Comparison of ENCODE assay signal across 16 cellular contexts in genomic region chr3:8460815-8461482, GRCh38. TPM values are rescaled to one million over a fixed set of nuclear protein-coding genes. Genes with fewer than 3 reads are reported as not detected.
DNase-seq lines count a peak whose midpoint lies in the region; ATAC-seq and TF ChIP-seq lines count a peak whose summit lies in the region.
"Had no signal": no experiment of that assay in that cellular context is flagged by ENCODE, and none has a peak within 500 bp of the region (broad histone marks: within the 10 kb centered on the region; RNA-seq: fewer than 3 reads in every experiment).

No MANE protein-coding gene starts in this region.

- no peak for TF ChIP-seq CTCF in BJ (IDR thresholded peaks at IDR 0.05; ENCODE audit: insufficient read depth, low read depth, low read length)
- no peak for TF ChIP-seq CTCF in osteocyte (IDR thresholded peaks at IDR 0.05)

- peak overlapping the region; percentile 96 for H3K27ac Mint-ChIP-seq in osteocyte (ENCODE audit: unreplicated experiment)
- H3K27ac Mint-ChIP-seq: activated CD4-positive, alpha-beta T cell treated with anti-CD3 and anti-CD28 coated beads, Interleukin-2, amount 10 ng/mL, durations not matched to agents 24 days and 14 days; activated naive CD8-positive, alpha-beta T cell treated with anti-CD3 and anti-CD28 coated beads, Interleukin-2, amount 10 ng/mL, durations not matched to agents 7 days and 5 days had no signal

- in situ Hi-C loops in KBM-7 (cut with MboI; ENCODE audit: low pct_unique_long_range_greater_than_20kb, low sequenced_read_pairs) = no loop called here

- DNase-seq in BJ (ENCODE audit: low read depth) (peak; percentile 96), fibroblast of peridontal ligament (ENCODE audit: extremely low read depth) (peak; percentile 89), osteocyte (ENCODE audit: extremely low spot score, unreplicated experiment) (no peak), NCI-H2196 (lab: John Stamatoyannopoulos, UW; ENCODE audit: unreplicated experiment) (no peak), GM19238 (ENCODE audit: insufficient read length, low spot score) (no peak), KBM-7 (no peak)
- DNase-seq: activated CD4-positive, alpha-beta T cell treated with anti-CD3 and anti-CD28 coated beads, Interleukin-2, amount 10 ng/mL, durations not matched to agents 24 days and 14 days; activated naive CD8-positive, alpha-beta T cell treated with anti-CD3 and anti-CD28 coated beads, Interleukin-2, amount 10 ng/mL, durations not matched to agents 7 days and 5 days; activated T-cell treated with anti-CD3 and anti-CD28 coated beads, Interleukin-2, amount 50 U/mL, for 1 hour; C1 segment of cervical spinal cord; cortex of kidney; NCI-H2081; NCI-H82 had no signal

- ATAC-seq in SK-N-SH treated with all-trans-retinoic acid at 6 μM for 48 hours (peak; percentile 75), HG02759 (IDR thresholded peaks at IDR 0.05; ENCODE audit: unreplicated experiment) (no peak)
- ATAC-seq: esophagus mucosa had no signal

- H3K36me3 Mint-ChIP-seq in osteocyte (ENCODE audit: unreplicated experiment) = peaks cover 2% of the 10 kb centered on the region
- H3K36me3 Mint-ChIP-seq: activated naive CD8-positive, alpha-beta T cell treated with anti-CD3 and anti-CD28 coated beads, Interleukin-2, amount 10 ng/mL, durations not matched to agents 7 days and 5 days had no signal

- POLR2A ChIA-PET in BJ (lab: Charles Lee) = interaction anchor here (0.6 to 1.1 kb wide), 3 partner anchors 41 to 390 kb away, joined by 3 to 8 read pairs (median 3); partner anchors contain the start of gene LMCD1

- no peaks in the 10 kb centered on the region for H3K36me3 ChIP-seq in BJ (ENCODE audit: control insufficient read depth, insufficient read depth, low read length)

- no peaks in the 10 kb centered on the region for H3K27me3 Mint-ChIP-seq in osteocyte (ENCODE audit: unreplicated experiment)

- H3K4me3 ChIP-seq in BJ (ENCODE audit: low read depth, low read length) = no peak overlapping the region

- peaks cover 84% of the 10 kb centered on the region for H3K4me1 Mint-ChIP-seq in osteocyte (ENCODE audit: unreplicated experiment)
- H3K4me1 Mint-ChIP-seq: activated CD4-positive, alpha-beta T cell treated with anti-CD3 and anti-CD28 coated beads, Interleukin-2, amount 10 ng/mL, durations not matched to agents 24 days and 14 days; activated naive CD8-positive, alpha-beta T cell treated with anti-CD3 and anti-CD28 coated beads, Interleukin-2, amount 10 ng/mL, durations not matched to agents 7 days and 5 days had no signal

- no peak overlapping the region for H3K4me3 Mint-ChIP-seq in osteocyte (ENCODE audit: unreplicated experiment)
- H3K4me3 Mint-ChIP-seq: activated CD4-positive, alpha-beta T cell treated with anti-CD3 and anti-CD28 coated beads, Interleukin-2, amount 10 ng/mL, durations not matched to agents 24 days and 14 days; activated naive CD8-positive, alpha-beta T cell treated with anti-CD3 and anti-CD28 coated beads, Interleukin-2, amount 10 ng/mL, durations not matched to agents 7 days and 5 days had no signal

- H3K9me3 Mint-ChIP-seq in osteocyte (ENCODE audit: unreplicated experiment) = peaks cover 5% of the 10 kb centered on the region
- H3K9me3 Mint-ChIP-seq: activated CD4-positive, alpha-beta T cell treated with anti-CD3 and anti-CD28 coated beads, Interleukin-2, amount 10 ng/mL, durations not matched to agents 24 days and 14 days had no signal

- CTCF ChIA-PET in BJ (lab: Yijun Ruan, JAX) = interaction anchor here (0.9 to 1.0 kb wide), 2 partner anchors 8 to 19 kb away, joined by 3 to 4 read pairs; no protein-coding TSS in a partner anchor

- no peaks in the 10 kb centered on the region for H3K27me3 ChIP-seq in BJ (ENCODE audit: control insufficient read depth, insufficient read depth, low read length)

TF ChIP-seq in SK-N-SH treated with all-trans-retinoic acid at 6 μM for 48 hours, 23 proteins besides CTCF, POLR2A, EP300 and RAD21:
- TF ChIP-seq TOX (CRISPR knock-in tag; IDR thresholded peaks at IDR 0.05; ENCODE audit: borderline replicate concordance) = no peak
- no peak for TF ChIP-seq SNAI2 (CRISPR knock-in tag; IDR thresholded peaks at IDR 0.05)
- peak; percentile 32; the same call in 1 of the 2 replicates for TF ChIP-seq CSDC2 (CRISPR knock-in tag; IDR thresholded peaks at IDR 0.05)
- no peak for TF ChIP-seq ZNF70 (CRISPR knock-in tag; IDR thresholded peaks at IDR 0.05)
- TF ChIP-seq, protein P1, sequence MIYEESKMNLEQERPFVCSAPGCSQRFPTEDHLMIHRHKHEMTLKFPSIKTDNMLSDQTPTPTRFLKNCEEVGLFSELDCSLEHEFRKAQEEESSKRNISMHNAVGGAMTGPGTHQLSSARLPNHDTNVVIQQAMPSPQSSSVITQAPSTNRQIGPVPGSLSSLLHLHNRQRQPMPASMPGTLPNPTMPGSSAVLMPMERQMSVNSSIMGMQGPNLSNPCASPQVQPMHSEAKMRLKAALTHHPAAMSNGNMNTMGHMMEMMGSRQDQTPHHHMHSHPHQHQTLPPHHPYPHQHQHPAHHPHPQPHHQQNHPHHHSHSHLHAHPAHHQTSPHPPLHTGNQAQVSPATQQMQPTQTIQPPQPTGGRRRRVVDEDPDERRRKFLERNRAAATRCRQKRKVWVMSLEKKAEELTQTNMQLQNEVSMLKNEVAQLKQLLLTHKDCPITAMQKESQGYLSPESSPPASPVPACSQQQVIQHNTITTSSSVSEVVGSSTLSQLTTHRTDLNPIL (CRISPR knock-in tag; IDR thresholded peaks at IDR 0.05; ENCODE audit: low read depth) = peak; percentile 86
- TF ChIP-seq OSR1 (CRISPR knock-in tag; IDR thresholded peaks at IDR 0.05) = no peak
- no peak for TF ChIP-seq TSHZ2 (CRISPR knock-in tag; IDR thresholded peaks at IDR 0.05)
- peak; percentile 86 for TF ChIP-seq ISL1 (CRISPR knock-in tag; IDR thresholded peaks at IDR 0.05)

RNA-seq across cellular contexts. Expression of gene LMCD1, which starts 40.7 kb away (rescaled TPM):
- polyA plus RNA-seq in BJ (2011; rRNA removed) = 157 and 168 TPM in 2 replicates
- 62.4 and 83.3 TPM in 2 replicates for polyA minus RNA-seq in BJ (2011; rRNA and poly(A)+ RNA removed)
- 135 and 136 TPM in 2 replicates for total RNA-seq in osteocyte

Comparison
In these comparisons a context has a peak if more than half of its experiments do, and no peak if none do; other contexts are left out.
1. DNase-seq: peak in BJ (single experiment) and fibroblast of peridontal ligament (single experiment); none in osteocyte (single experiment), NCI-H2196 (single experiment), GM19238 (single experiment) and KBM-7 (single experiment).